Comparison of ENCODE assay signal across 8 cellular contexts in genomic region chr11:73597340-73597955, GRCh38. TPM values are rescaled to one million over a fixed set of nuclear protein-coding genes. Genes with fewer than 3 reads are reported as not detected.
DNase-seq lines count a peak whose midpoint lies in the region; ATAC-seq and TF ChIP-seq lines count a peak whose summit lies in the region.

No MANE protein-coding gene starts in this region.

- TF ChIP-seq POLR2A in spleen (IDR thresholded peaks at IDR 0.05) = no peak

- no peak for DNase-seq in stimulated activated naive CD8-positive, alpha-beta T cell treated with anti-CD3 and anti-CD28 coated beads, Interleukin-15, Interleukin-2, amounts not matched to agents 100 U/mL and 50 U/mL, for 24 hours
- DNase-seq in spleen (no peak), RKO (ENCODE audit: low spot score) (no peak)

- intact Hi-C loops in spleen (cut with DNase I; ENCODE audit: low total_unique reads) = no loop called here

- 4 to 5% (median 5%) methylated on average over 23 to 27 of the region's 27 CpGs for WGBS in spleen, 5 donors

- H3K9me3 Mint-ChIP-seq in stimulated activated naive CD8-positive, alpha-beta T cell treated with anti-CD3 and anti-CD28 coated beads, Interleukin-15, Interleukin-2, amounts not matched to agents 100 ng/mL and 50 ng/mL, for 24 hours = no peaks in the 10 kb centered on the region
- no peaks in the 10 kb centered on the region for H3K9me3 Mint-ChIP-seq in activated naive CD8-positive, alpha-beta T cell (ENCODE audit: low read depth)

- no peaks in the 10 kb centered on the region for H3K36me3 Mint-ChIP-seq in stimulated activated naive CD8-positive, alpha-beta T cell treated with anti-CD3 and anti-CD28 coated beads, Interleukin-15, Interleukin-2, amounts not matched to agents 100 ng/mL and 50 ng/mL, for 24 hours (ENCODE audit: low read depth)
- no peaks in the 10 kb centered on the region for H3K36me3 Mint-ChIP-seq in activated naive CD8-positive, alpha-beta T cell

- peak overlapping the region; percentile 90 for H3K27ac Mint-ChIP-seq in stimulated activated naive CD8-positive, alpha-beta T cell treated with anti-CD3 and anti-CD28 coated beads, Interleukin-15, Interleukin-2, amounts not matched to agents 100 ng/mL and 50 ng/mL, for 24 hours
- H3K27ac Mint-ChIP-seq in activated naive CD8-positive, alpha-beta T cell = peak overlapping the region; percentile 64

- H3K27ac ChIP-seq in spleen = peak overlapping the region; percentile 58 to 93 (median 88)

- peak overlapping the region; percentile 88 for H3K4me3 Mint-ChIP-seq in stimulated activated naive CD8-positive, alpha-beta T cell treated with anti-CD3 and anti-CD28 coated beads, Interleukin-15, Interleukin-2, amounts not matched to agents 100 ng/mL and 50 ng/mL, for 24 hours
- peak overlapping the region; percentile 96 for H3K4me3 Mint-ChIP-seq in activated naive CD8-positive, alpha-beta T cell

- no peaks in the 10 kb centered on the region for H3K9me3 ChIP-seq in spleen

- no peaks in the 10 kb centered on the region for H3K27me3 ChIP-seq in spleen (replicated peaks in 1 of 7)

- H3K36me3 ChIP-seq in spleen = no peaks in the 10 kb centered on the region

- no peak for ATAC-seq in stimulated activated naive CD8-positive, alpha-beta T cell treated with anti-CD3 and anti-CD28 coated beads, Interleukin-15, Interleukin-2, amounts not matched to agents 100 U/mL and 50 U/mL, for 24 hours
- ATAC-seq in HG02571 (IDR thresholded peaks at IDR 0.05; ENCODE audit: unreplicated experiment) (no peak), HG03135 (IDR thresholded peaks at IDR 0.05; ENCODE audit: unreplicated experiment) (no peak)

- TF ChIP-seq CTCF in spleen (IDR thresholded peaks at IDR 0.05 in 8 of 11, conservative IDR thresholded peaks at IDR 0.05 in 3 of 11) = peak in 1 of 11 experiments; percentile 4

- peaks cover 6 to 45% (median 19%) of the 10 kb centered on the region in 6 donors for H3K4me1 ChIP-seq in spleen

- H3K4me1 Mint-ChIP-seq in stimulated activated naive CD8-positive, alpha-beta T cell treated with anti-CD3 and anti-CD28 coated beads, Interleukin-15, Interleukin-2, amounts not matched to agents 100 ng/mL and 50 ng/mL, for 24 hours (ENCODE audit: low read depth) = peaks cover 40% of the 10 kb centered on the region
- peaks cover 38% of the 10 kb centered on the region for H3K4me1 Mint-ChIP-seq in activated naive CD8-positive, alpha-beta T cell (ENCODE audit: low read depth)

- H3K4me3 ChIP-seq in iPS-11a (ENCODE audit: low read depth, low read length) (peak overlapping the region; percentile 85), spleen (peak overlapping the region; percentile 67 to 90 (median 79))

- no peaks in the 10 kb centered on the region for H3K27me3 Mint-ChIP-seq in stimulated activated naive CD8-positive, alpha-beta T cell treated with anti-CD3 and anti-CD28 coated beads, Interleukin-15, Interleukin-2, amounts not matched to agents 100 ng/mL and 50 ng/mL, for 24 hours
- no peaks in the 10 kb centered on the region for H3K27me3 Mint-ChIP-seq in activated naive CD8-positive, alpha-beta T cell

RNA-seq across cellular contexts. Expression of gene FAM168A, which starts 0.5 kb away (rescaled TPM):
- total RNA-seq in spleen = 10 to 100 TPM; 20.8 to 33.2 (median 25.0) TPM
- polyA plus RNA-seq in spleen = 1 to 10 TPM; 2.7 to 5.1 (median 2.8) TPM

RNA-seq across cellular contexts. Expression of gene PLEKHB1, which starts 48.9 kb away (rescaled TPM):
- total RNA-seq in spleen = 10 to 100 TPM in 3 of 7 donors, 1 to 10 TPM in 4; 2.0 to 12.3 (median 8.1) TPM
- polyA plus RNA-seq in spleen = 1 to 10 TPM; 3.6 to 8.3 (median 3.7) TPM
